Comparison of ENCODE assay signal across 8 cellular contexts in the genomic region with DNA sequence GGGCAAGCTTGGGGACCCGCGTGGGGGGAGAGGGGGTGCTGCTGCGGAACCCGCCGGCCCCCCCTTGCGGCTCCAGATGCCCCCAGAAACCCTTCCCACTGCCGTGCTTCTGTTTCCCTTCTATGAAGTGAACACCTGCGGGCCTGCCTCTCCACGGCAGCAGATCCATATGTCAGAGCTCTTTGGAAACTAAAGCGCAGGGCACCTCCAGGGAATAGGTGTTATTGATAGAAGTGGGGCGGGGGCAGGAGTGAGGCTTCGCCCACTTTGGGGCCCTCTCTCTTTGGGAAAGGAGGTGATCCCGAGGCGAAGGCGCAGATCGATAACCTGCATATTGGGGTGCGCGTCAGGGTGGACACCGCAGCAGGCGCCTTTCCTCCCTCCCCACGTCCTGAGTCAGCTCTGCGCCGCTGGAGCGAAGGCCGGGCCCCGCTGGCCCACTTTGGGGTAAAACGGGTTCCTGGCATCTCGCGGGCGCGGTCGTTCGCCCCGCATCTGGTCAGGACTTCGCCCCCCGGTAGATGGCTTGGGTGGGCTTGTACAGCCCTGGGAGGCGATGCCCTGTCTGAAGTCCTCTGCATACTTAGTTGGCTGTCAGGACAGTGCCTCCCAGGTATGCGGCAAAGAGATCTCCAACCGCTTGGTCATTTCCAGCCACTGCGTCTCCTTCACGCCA. TPM values are rescaled to one million over a fixed set of nuclear protein-coding genes. Genes with fewer than 3 reads are reported as not detected.
DNase-seq lines count a peak whose midpoint lies in the region; ATAC-seq and TF ChIP-seq lines count a peak whose summit lies in the region.

No MANE protein-coding gene starts in this region.

- H4K20me1 ChIP-seq in OCI-LY3 (ENCODE audit: insufficient read depth, low read length): no peaks in the 10 kb centered on the region; the same call in 1 of the 2 replicates

- TF ChIP-seq CTCF in OCI-LY3 (IDR thresholded peaks at IDR 0.05; ENCODE audit: low read depth, low read length): 0 out of 2 replicates have a peak, but pooled peaks have one; percentile 13
- TF ChIP-seq CTCF in breast epithelium (IDR thresholded peaks at IDR 0.05): no peak
- no peak for TF ChIP-seq CTCF in lung (IDR thresholded peaks at IDR 0.05; ENCODE audit: control extremely low read depth, extremely low read depth)

- no peaks in the 10 kb centered on the region for H3K9me3 Mint-ChIP-seq in activated CD4-positive, alpha-beta T cell treated with anti-CD3 and anti-CD28 coated beads for 36 hours (ENCODE audit: low read depth)

- intact Hi-C loops in activated CD4-positive, alpha-beta T cell treated with anti-CD3 and anti-CD28 coated beads for 36 hours (cut with DNase I, micrococcal nuclease): loop anchor here (1.0 to 10.0 kb wide), 5 partner anchors 74 to 410 kb away; partner anchors contain the start of genes ATP6V0A2 (in 1 of the 2), DDX55 (in 1 of the 2), OGFOD2 (in 1 of the 2) and SNRNP35 (in 1 of the 2)
- intact Hi-C loops in breast epithelium (cut with DNase I; ENCODE audit: low total_unique reads): loop anchor here (10.0 kb wide), 1 partner anchor 90 kb away; no protein-coding TSS in a partner anchor

- no peaks in the 10 kb centered on the region for H3K27me3 ChIP-seq in OCI-LY3 (ENCODE audit: low read depth, low read length)
- H3K27me3 ChIP-seq in breast epithelium: no peaks in the 10 kb centered on the region
- no peaks in the 10 kb centered on the region for H3K27me3 ChIP-seq in lung (ENCODE audit: control insufficient read depth, insufficient read depth)
- H3K27me3 ChIP-seq in thymus (ENCODE audit: control insufficient read depth, insufficient read depth): no peaks in the 10 kb centered on the region

- H3K4me3 Mint-ChIP-seq in activated CD4-positive, alpha-beta T cell treated with anti-CD3 and anti-CD28 coated beads for 36 hours: peak overlapping the region; percentile 83

- peaks cover 14% of the 10 kb centered on the region for H3K4me1 Mint-ChIP-seq in activated CD4-positive, alpha-beta T cell treated with anti-CD3 and anti-CD28 coated beads for 36 hours

- H3K36me3 Mint-ChIP-seq in activated CD4-positive, alpha-beta T cell treated with anti-CD3 and anti-CD28 coated beads for 36 hours (ENCODE audit: low read depth): no peaks in the 10 kb centered on the region

- ATAC-seq in activated CD4-positive, alpha-beta T cell treated with anti-CD3 and anti-CD28 coated beads for 36 hours: no peak
- ATAC-seq in lung (ENCODE audit: insufficient read depth, low FRiP score) (no peak), GM18867 (IDR thresholded peaks at IDR 0.05; ENCODE audit: unreplicated experiment) (no peak)

- H3K27ac ChIP-seq in OCI-LY3 (ENCODE audit: low read length): peak overlapping the region; percentile 24
- H3K27ac ChIP-seq in breast epithelium: peak overlapping the region; percentile 66 to 76
- H3K27ac ChIP-seq in lung (ENCODE audit: low read depth in 1 of 2, low read length in 1 of 2): peak overlapping the region; percentile 63 to 83
- peak overlapping the region; percentile 82 for H3K27ac ChIP-seq in thymus (ENCODE audit: low read depth)

- WGBS in lung, 2 donors: 2 to 3% methylated on average over 36 to 41 of the region's 41 CpGs
- WGBS in thymus: 6% methylated on average over 41 of the region's 41 CpGs

- CTCF ChIA-PET in activated CD4-positive, alpha-beta T cell treated with anti-CD3 and anti-CD28 coated beads for 36 hours (lab: Charles Lee): interaction anchor here (1.0 to 2.1 kb wide), 5 partner anchors 19 to 198 kb away, joined by 3 to 20 read pairs (median 3); partner anchors contain the start of gene SBNO1

- no peaks in the 10 kb centered on the region for H3K27me3 Mint-ChIP-seq in activated CD4-positive, alpha-beta T cell treated with anti-CD3 and anti-CD28 coated beads for 36 hours

- peak overlapping the region; percentile 79 for H3K4me3 ChIP-seq in OCI-LY3 (ENCODE audit: low read length)
- H3K4me3 ChIP-seq in breast epithelium: peak overlapping the region; percentile 71 to 96 (median 75)
- peak overlapping the region; percentile 72 for H3K4me3 ChIP-seq in lung
- H3K4me3 ChIP-seq in thymus (ENCODE audit: low read length): peak overlapping the region; percentile 89

- POLR2A ChIA-PET in activated CD4-positive, alpha-beta T cell treated with anti-CD3 and anti-CD28 coated beads for 36 hours (lab: Charles Lee): interaction anchor here (0.6 to 2.3 kb wide), 10 partner anchors 13 to 1071 kb away, joined by 3 to 35 read pairs (median 4); partner anchors contain the start of genes MPHOSPH9, MTRFR and SBNO1

- H3K4me2 ChIP-seq in OCI-LY3 (ENCODE audit: low read length): peak overlapping the region; percentile 66

- H3K9me3 ChIP-seq in OCI-LY3 (ENCODE audit: insufficient read depth, low read length): no peaks in the 10 kb centered on the region
- H3K9me3 ChIP-seq in breast epithelium: no peaks in the 10 kb centered on the region
- no peaks in the 10 kb centered on the region for H3K9me3 ChIP-seq in lung (ENCODE audit: control insufficient read depth in 2 of 2, insufficient read depth in 1 of 2, low read length in 1 of 2)
- no peaks in the 10 kb centered on the region for H3K9me3 ChIP-seq in thymus (ENCODE audit: control insufficient read depth)

- TF ChIP-seq POLR2A in breast epithelium (IDR thresholded peaks at IDR 0.05): no peak

- peak; percentile 53 for DNase-seq in activated CD4-positive, alpha-beta T cell treated with anti-CD3 and anti-CD28 coated beads for 36 hours
- DNase-seq in activated CD4-positive, alpha-beta T cell treated with anti-CD3 and anti-CD28 coated beads for 1 hour: no peak
- DNase-seq in breast epithelium (ENCODE audit: low spot score in 2 of 2): no peak
- no peak for DNase-seq in lung (ENCODE audit: low spot score)
- DNase-seq in NCI-H128 (lab: John Stamatoyannopoulos, UW; ENCODE audit: unreplicated experiment): no peak

- H2AFZ ChIP-seq in OCI-LY3 (ENCODE audit: low read depth, low read length): peak overlapping the region; percentile 60; the same call in 1 of the 2 replicates

- H3K4me1 ChIP-seq in OCI-LY3 (ENCODE audit: low read length) (peaks cover 22% of the 10 kb centered on the region), breast epithelium (peaks cover 4 to 6% of the 10 kb centered on the region in 2 donors), lung (ENCODE audit: control insufficient read depth in 2 of 2, insufficient read depth in 2 of 2, low read length in 2 of 2) (peaks cover 3 to 11% of the 10 kb centered on the region in 2 donors), thymus (ENCODE audit: control insufficient read depth, insufficient read depth, low read length) (peaks cover 9% of the 10 kb centered on the region)

- H3K36me3 ChIP-seq in OCI-LY3 (replicated peaks; ENCODE audit: low read depth, low read length) (no peaks in the 10 kb centered on the region), breast epithelium (no peaks in the 10 kb centered on the region), lung (ENCODE audit: control insufficient read depth in 2 of 2, insufficient read depth in 2 of 2, low read length in 2 of 2) (no peaks in the 10 kb centered on the region), thymus (ENCODE audit: control insufficient read depth, insufficient read depth) (no peaks in the 10 kb centered on the region)

- no peak overlapping the region for H3K27ac Mint-ChIP-seq in activated CD4-positive, alpha-beta T cell treated with anti-CD3 and anti-CD28 coated beads for 36 hours

- peak overlapping the region; percentile 74 for H3K9ac ChIP-seq in OCI-LY3 (ENCODE audit: low read length)

- peaks cover 22% of the 10 kb centered on the region for H3K79me2 ChIP-seq in OCI-LY3 (ENCODE audit: low read length)

RNA-seq across cellular contexts. Expression of gene KMT5A, which starts 0.5 kb away (rescaled TPM):
- total RNA-seq in activated CD4-positive, alpha-beta T cell treated with anti-CD3 and anti-CD28 coated beads for 36 hours: 10 to 100 TPM; 47.0 to 78.4 TPM
- total RNA-seq in breast epithelium (10 to 100 TPM; 27.4 to 53.0 (median 31.1) TPM), lung (10 to 100 TPM; 41.6 to 51.7 TPM)
- polyA plus RNA-seq in lung (10 to 100 TPM; 21.1 to 22.5 TPM), thymus (21.5 TPM)

RNA-seq across cellular contexts. Expression of gene SBNO1, which starts 19.8 kb away (rescaled TPM):
- 10 to 100 TPM; 49.6 to 51.1 TPM for total RNA-seq in activated CD4-positive, alpha-beta T cell treated with anti-CD3 and anti-CD28 coated beads for 36 hours
- total RNA-seq in breast epithelium (10 to 100 TPM; 20.3 to 31.0 (median 22.9) TPM), lung (10 to 100 TPM; 23.2 to 28.5 TPM)
- polyA plus RNA-seq in lung (1 to 10 TPM; 4.7 to 7.5 TPM), thymus (7.7 TPM)

RNA-seq across cellular contexts. Expression of gene RILPL2, which starts 52.0 kb away (rescaled TPM):
- 10 to 100 TPM; 10.4 to 12.1 TPM for total RNA-seq in activated CD4-positive, alpha-beta T cell treated with anti-CD3 and anti-CD28 coated beads for 36 hours
- 10 to 100 TPM in 1 of 3 donors, 1 to 10 TPM in 2; 8.9 to 11.8 (median 9.1) TPM for total RNA-seq in breast epithelium
- total RNA-seq in lung: 10 to 100 TPM in 1 of 2 donors, 1 to 10 TPM in 1; 7.7 to 12.2 TPM
- 10 to 100 TPM; 13.7 to 40.7 TPM for polyA plus RNA-seq in lung
- 7.8 TPM for polyA plus RNA-seq in thymus

Comparison
In these comparisons a context has a peak if more than half of its experiments do, and no peak if none do; other contexts are left out.
1. H3K27ac ChIP-seq: peak in every context shown above with its lines; median percentile 82 in thymus; 73 in lung; 71 in breast epithelium; 24 in OCI-LY3.